ENCODE assay signal across 8 cellular contexts in genomic region chr13:48591166-48591872, GRCh38. TPM values are rescaled to one million over a fixed set of nuclear protein-coding genes. Genes with fewer than 3 reads are reported as not detected.
A peak's percentile ranks its signal among the peaks of the same experiment; 100 is the strongest.
DNase-seq lines count a peak whose midpoint lies in the region; ATAC-seq and TF ChIP-seq lines count a peak whose summit lies in the region.
"Not testable (repeated sequence)": the region's sequence is repeated elsewhere in the genome, so short reads cannot be mapped to it uniquely, and the experiment has no call there.

No MANE protein-coding gene starts in this region.

- H3F3A ChIP-seq in PC-3 (ENCODE audit: low read length, unreplicated experiment) = not testable (repeated sequence)
- H3F3A ChIP-seq in neural progenitor cell (ENCODE audit: low read depth) = peaks cover 26% of the 10 kb centered on the region

- H3K4me1 ChIP-seq in HUES48 (ENCODE audit: control insufficient read depth, insufficient read depth, low read length) = peaks cover 46% of the 10 kb centered on the region
- not testable (repeated sequence) for H3K4me1 ChIP-seq in PC-3 (ENCODE audit: insufficient read depth, low read length)
- H3K4me1 ChIP-seq in hepatocyte (ENCODE audit: insufficient read depth) = peaks cover 19% of the 10 kb centered on the region
- peaks cover 14% of the 10 kb centered on the region for H3K4me1 ChIP-seq in mesenchymal stem cell (ENCODE audit: control insufficient read depth, insufficient read depth, low read depth, low read length)
- H3K4me1 ChIP-seq in neural progenitor cell = peaks cover 41% of the 10 kb centered on the region
- peaks cover 0 to 39% (median 15%) of the 10 kb centered on the region in 4 donors for H3K4me1 ChIP-seq in transverse colon

- H3K4me2 ChIP-seq in PC-3 (ENCODE audit: low read length); hepatocyte; mesenchymal stem cell (ENCODE audit: low read length, poor library complexity, severe bottlenecking); neural progenitor cell: not testable (repeated sequence)

- not testable (repeated sequence) for H3K9me3 ChIP-seq in HUES48 (ENCODE audit: control insufficient read depth, insufficient read depth, low read length); PC-3 (ENCODE audit: low read length); hepatocyte (ENCODE audit: low read depth); mesenchymal stem cell (ENCODE audit: control insufficient read depth, low read length); neural progenitor cell (ENCODE audit: low read depth); transverse colon

- not testable (repeated sequence) for H3K27me3 Mint-ChIP-seq in chondrocyte (ENCODE audit: low read depth); neural progenitor cell (ENCODE audit: insufficient read depth, low read depth)

- not testable (repeated sequence) for H2BK120ac ChIP-seq in mesenchymal stem cell (ENCODE audit: low read depth, low read length)

- H3K4me3 Mint-ChIP-seq in chondrocyte (ENCODE audit: unreplicated experiment); neural progenitor cell: not testable (repeated sequence)

- H4K8ac ChIP-seq in mesenchymal stem cell (ENCODE audit: low read length) = not testable (repeated sequence)

- H3K79me1 ChIP-seq in mesenchymal stem cell (replicated peaks; ENCODE audit: low read length, poor library complexity, severe bottlenecking) = not testable (repeated sequence)

- H3K23ac ChIP-seq in mesenchymal stem cell (ENCODE audit: low read length in 2 of 2) = not testable (repeated sequence)

- not testable (repeated sequence) for H3K14ac ChIP-seq in mesenchymal stem cell (ENCODE audit: low read length in 2 of 2)

- H3K9ac ChIP-seq in HUES48 (ENCODE audit: low read depth, low read length) = 0 out of 2 replicates have a peak overlapping the region, but pooled peaks have one; percentile 12
- not testable (repeated sequence) for H3K9ac ChIP-seq in PC-3 (ENCODE audit: low read length); mesenchymal stem cell (ENCODE audit: low read length); neural progenitor cell

- TF ChIP-seq EP300 in transverse colon (IDR thresholded peaks at IDR 0.05; ENCODE audit: low read depth) = not testable (repeated sequence)

- H3K4ac ChIP-seq in mesenchymal stem cell (ENCODE audit: low read depth in 1 of 2, low read length in 2 of 2) = not testable (repeated sequence)

- not testable (repeated sequence) for H3K27me3 ChIP-seq in HUES48 (ENCODE audit: control insufficient read depth, insufficient read depth, low read length); PC-3 (ENCODE audit: low read length); hepatocyte; mesenchymal stem cell (ENCODE audit: control insufficient read depth in 1 of 2, insufficient read depth in 1 of 2, low read length in 2 of 2); neural progenitor cell; transverse colon

- TF ChIP-seq POLR2A in transverse colon (IDR thresholded peaks at IDR 0.05) = not testable (repeated sequence)

- H3K27ac ChIP-seq in HUES48 (ENCODE audit: low read depth, low read length); neural progenitor cell: not testable (repeated sequence)
- H3K27ac ChIP-seq in PC-3 (ENCODE audit: low read length) (peak overlapping the region; percentile 53), hepatocyte (peak overlapping the region; percentile 52), mesenchymal stem cell (ENCODE audit: low read length, poor library complexity, severe bottlenecking) (peak overlapping the region; percentile 89), transverse colon (peak overlapping the region in 3 of 4 donors; percentile 9 to 44 (median 19))

- not testable (repeated sequence) for H2BK15ac ChIP-seq in mesenchymal stem cell (ENCODE audit: low read depth, poor library complexity, severe bottlenecking)

- H2AFZ ChIP-seq in PC-3 (ENCODE audit: low read length); hepatocyte; mesenchymal stem cell (ENCODE audit: low read depth, low read length): not testable (repeated sequence)
- peak overlapping the region; percentile 4 for H2AFZ ChIP-seq in neural progenitor cell (replicated peaks)

- H3K4me3 ChIP-seq in HUES48 (ENCODE audit: low read depth, low read length); PC-3 (ENCODE audit: low read length); hepatocyte; mesenchymal stem cell (ENCODE audit: insufficient read depth in 1 of 2, low read depth in 1 of 2, low read length in 2 of 2); neural progenitor cell; transverse colon: not testable (repeated sequence)

- CTCF ChIA-PET in PC-3 (lab: Charles Lee) = not testable (repeated sequence)

- 71% methylated on average over 12 of the region's 12 CpGs for WGBS in hepatocyte (ENCODE audit: low lambda C conversion rate, missing lambda C conversion rate)
- WGBS in mesenchymal stem cell = 90% methylated on average over 11 of the region's 12 CpGs
- 67 to 70% methylated on average over 4 to 12 of the region's 12 CpGs for WGBS in transverse colon (ENCODE audit: low coverage in 1 of 2), 2 donors

- H4K91ac ChIP-seq in mesenchymal stem cell (ENCODE audit: low read length) = not testable (repeated sequence)

- not testable (repeated sequence) for H2BK12ac ChIP-seq in mesenchymal stem cell (ENCODE audit: low read length in 2 of 2)

- DNase-seq in Caki2 (ENCODE audit: low read depth) = peak; percentile 14
- peak; percentile 64 for DNase-seq in PC-3
- not testable (repeated sequence) for DNase-seq in chondrocyte (ENCODE audit: low spot score); hepatocyte (ENCODE audit: low spot score); mesenchymal stem cell; neural progenitor cell (ENCODE audit: low spot score); transverse colon

- H3K27ac Mint-ChIP-seq in chondrocyte (ENCODE audit: unreplicated experiment) = peak overlapping the region; percentile 68
- peak overlapping the region; percentile 83 for H3K27ac Mint-ChIP-seq in neural progenitor cell

- not testable (repeated sequence) for TF ChIP-seq CTCF in PC-3 (conservative IDR thresholded peaks at IDR 0.05; ENCODE audit: low read depth, low read length); chondrocyte (IDR thresholded peaks at IDR 0.05); hepatocyte (IDR thresholded peaks at IDR 0.05; ENCODE audit: poor library complexity); neural progenitor cell (IDR thresholded peaks at IDR 0.05); transverse colon (IDR thresholded peaks at IDR 0.05)

- H3K9me3 Mint-ChIP-seq in chondrocyte (ENCODE audit: low read depth) = not testable (repeated sequence)
- peaks cover 11% of the 10 kb centered on the region for H3K9me3 Mint-ChIP-seq in neural progenitor cell

- H2BK5ac ChIP-seq in mesenchymal stem cell (ENCODE audit: low read depth, low read length, poor library complexity, severe bottlenecking) = peak overlapping the region; percentile 51

- intact Hi-C loops in PC-3 (cut with micrococcal nuclease) = not testable (repeated sequence)
- intact Hi-C loops in transverse colon (cut with DNase I; ENCODE audit: low total_unique reads) = loop anchor here (10.0 kb wide), 1 partner anchor 183 kb away; no protein-coding TSS in a partner anchor

- H2AK5ac ChIP-seq in mesenchymal stem cell (ENCODE audit: low read length, severe bottlenecking) = peak overlapping the region; percentile 33

- H3K36me3 ChIP-seq in HUES48 (ENCODE audit: control insufficient read depth, insufficient read depth, low read length); PC-3 (ENCODE audit: low read depth, low read length); hepatocyte (replicated peaks; ENCODE audit: insufficient read depth, low read depth); mesenchymal stem cell (ENCODE audit: control insufficient read depth in 1 of 2, insufficient read depth in 2 of 2, low read depth in 1 of 2, low read length in 2 of 2); neural progenitor cell; transverse colon: not testable (repeated sequence)

- ATAC-seq in PC-3 = peak; percentile 53

- H3K9me2 ChIP-seq in PC-3 (replicated peaks; ENCODE audit: low read length); hepatocyte (replicated peaks; ENCODE audit: insufficient read depth): not testable (repeated sequence)

- peaks cover 17% of the 10 kb centered on the region for H3K4me1 Mint-ChIP-seq in chondrocyte (ENCODE audit: low read depth)
- peaks cover 29% of the 10 kb centered on the region for H3K4me1 Mint-ChIP-seq in neural progenitor cell

- not testable (repeated sequence) for H4K20me1 ChIP-seq in PC-3 (ENCODE audit: low read length); hepatocyte (ENCODE audit: insufficient read depth, poor library complexity, severe bottlenecking); neural progenitor cell (ENCODE audit: low read depth)

- in situ Hi-C loops in Caki2 (cut with HindIII; ENCODE audit: low pct_unique_long_range_greater_than_20kb, low sequenced_read_pairs) = not testable (repeated sequence)
- in situ Hi-C loops in transverse colon (cut with MboI; ENCODE audit: low pct_ligation_motif_present in 1 of 4, low pct_unique_long_range_greater_than_20kb in 1 of 4, low sequenced_read_pairs in 3 of 4) = loop anchor here in 3 of 4 donors (10.0 to 25.0 kb wide), 5 partner anchors 171 to 279 kb away; partner anchors contain the start of gene RB1 (in 1 of the 3)

- BruUV-seq in PC-3 (replicated peaks; lab: Mats Ljungman, UMichigan) = not testable (repeated sequence)

- H3K36me3 Mint-ChIP-seq in chondrocyte (ENCODE audit: low read depth); neural progenitor cell: not testable (repeated sequence)

- POLR2A ChIA-PET in PC-3 (lab: Charles Lee; ENCODE audit: unreplicated experiment) = not testable (repeated sequence)

- not testable (repeated sequence) for H3K79me2 ChIP-seq in PC-3 (ENCODE audit: low read length); hepatocyte; neural progenitor cell (ENCODE audit: low read depth)

- not testable (repeated sequence) for H3K18ac ChIP-seq in mesenchymal stem cell (ENCODE audit: low read depth in 1 of 2, low read length in 2 of 2)

RNA-seq across cellular contexts. Expression of gene RCBTB2, which starts 58.4 kb away (rescaled TPM):
- 1.7 TPM in 1 of 2 replicates, not detected in the other for total RNA-seq in Caki2 (2014; rRNA removed; shearing (Covaris generic); ENCODE audit: low replicate concordance)
- total RNA-seq in PC-3 (2014; rRNA removed) = 2.1 and 2.5 TPM in 2 replicates
- 8.6 to 13.3 TPM (median 9.4 TPM) in 3 replicates for total RNA-seq in chondrocyte
- 12.2 TPM in 2 replicates for total RNA-seq in hepatocyte
- polyA plus RNA-seq in hepatocyte = 8.0 and 8.8 TPM in 2 replicates
- 2.8 TPM for polyA plus RNA-seq in mesenchymal stem cell (2013, experiment 1 of 2)
- 3.0 TPM for polyA plus RNA-seq in mesenchymal stem cell (2013, experiment 2 of 2)
- 34.8 and 38.4 TPM in 2 replicates for total RNA-seq in neural progenitor cell (ENCODE audit: low replicate concordance)
- 1 to 10 TPM; 5.2 to 8.1 (median 6.1) TPM for total RNA-seq in transverse colon
